In the genomic region with DNA sequence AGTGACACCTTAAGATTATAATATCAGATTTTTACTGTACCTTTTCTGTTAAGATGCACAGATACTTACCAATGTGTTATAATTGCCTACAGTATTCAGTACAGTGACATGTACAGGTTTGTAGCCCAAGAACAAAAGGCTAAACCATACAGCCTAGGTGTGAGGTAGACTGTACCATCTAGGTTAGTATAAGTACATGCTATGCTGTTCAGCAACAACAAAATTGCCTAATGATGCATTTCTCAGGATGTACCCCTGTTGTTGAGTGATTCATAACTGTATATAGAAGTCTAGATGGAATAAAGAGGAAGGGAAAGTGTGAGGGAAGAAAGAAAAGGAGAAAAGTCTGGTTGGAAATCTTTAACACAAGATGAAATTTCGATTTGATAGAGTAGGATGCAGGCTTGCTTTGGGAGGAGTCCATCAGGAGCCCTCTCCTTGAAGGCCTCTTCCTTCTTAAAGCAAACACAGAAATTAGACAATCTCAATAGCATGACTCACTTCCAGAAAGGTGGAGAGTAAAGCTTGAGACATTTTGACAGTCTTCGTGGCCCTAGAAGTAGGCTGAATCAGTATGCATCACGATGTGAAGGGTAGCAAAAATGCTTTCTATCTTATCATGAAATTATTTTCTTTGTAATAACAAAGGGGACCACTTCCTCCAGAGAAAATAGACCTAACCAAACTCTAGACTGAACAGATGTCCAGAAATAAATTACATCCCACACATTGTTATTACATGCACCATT, we compare ENCODE assay signal across 12 cellular contexts.
DNase-seq lines count a peak whose midpoint lies in the region; ATAC-seq and TF ChIP-seq lines count a peak whose summit lies in the region.
"Had no signal": no experiment of that assay in that cellular context is flagged by ENCODE, and none has a peak within 500 bp of the region (broad histone marks: within the 10 kb centered on the region; RNA-seq: fewer than 3 reads in every experiment).

No MANE protein-coding gene starts in this region.

- ATAC-seq in lower lobe of right lung: no peak

- no peaks in the 10 kb centered on the region for H3K79me2 ChIP-seq in KMS-11 (ENCODE audit: insufficient read depth, low read depth)

- no peaks in the 10 kb centered on the region for H3K9me3 ChIP-seq in lower lobe of right lung
- H3K9me3 ChIP-seq: left ventricle myocardium inferior had no signal

- 0 out of 2 replicates have a peak overlapping the region, but pooled peaks have one; percentile 19 for H3K27ac ChIP-seq in KMS-11
- H3K27ac ChIP-seq in lower lobe of right lung: no peak overlapping the region
- H3K27ac ChIP-seq: cardiac muscle cell, left ventricle myocardium inferior had no signal

- no peak overlapping the region for H3K4me3 ChIP-seq in KMS-11 (IDR thresholded peaks at IDR 0.05; ENCODE audit: insufficient read depth, low read depth, low read length)
- H3K4me3 ChIP-seq in cardiac fibroblast (replicated peaks in 1 of 2; ENCODE audit: low read depth in 2 of 2, low read length in 2 of 2): no peak overlapping the region
- H3K4me3 ChIP-seq in lower lobe of right lung: no peak overlapping the region
- H3K4me3 ChIP-seq: cardiac muscle cell, left ventricle myocardium inferior had no signal

- H3K27me3 ChIP-seq in KMS-11 (ENCODE audit: insufficient read depth, low read depth) (no peaks in the 10 kb centered on the region), lower lobe of right lung (ENCODE audit: low read depth) (no peaks in the 10 kb centered on the region)
- H3K27me3 ChIP-seq: cardiac muscle cell had no signal

- H3K4me1 ChIP-seq in KMS-11 (ENCODE audit: low read depth, poor library complexity, severe bottlenecking): peaks cover 62% of the 10 kb centered on the region
- H3K4me1 ChIP-seq in lower lobe of right lung: no peaks in the 10 kb centered on the region
- H3K4me1 ChIP-seq: left ventricle myocardium inferior had no signal

- H4K20me1 ChIP-seq in KMS-11 (ENCODE audit: insufficient read depth): no peaks in the 10 kb centered on the region

- no peak overlapping the region for H3K9ac ChIP-seq in KMS-11

- TF ChIP-seq CTCF in KMS-11 (conservative IDR thresholded peaks at IDR 0.05; ENCODE audit: low read depth, low read length) (no peak), cardiac fibroblast (IDR thresholded peaks at IDR 0.05; ENCODE audit: low read depth, low read length) (no peak), lower lobe of right lung (IDR thresholded peaks at IDR 0.05) (no peak)

- peak overlapping the region; percentile 88; the same call in 1 of the 2 replicates for H3K4me2 ChIP-seq in KMS-11

- no peaks in the 10 kb centered on the region for H3K36me3 ChIP-seq in KMS-11 (ENCODE audit: insufficient read depth)
- no peaks in the 10 kb centered on the region for H3K36me3 ChIP-seq in lower lobe of right lung
- H3K36me3 ChIP-seq: cardiac muscle cell, left ventricle myocardium inferior had no signal

- DNase-seq in NCI-H2227 (lab: John Stamatoyannopoulos, UW; ENCODE audit: unreplicated experiment) (peak; percentile 21), NCI-H2227 treated with DMSO at 0.1 percent for 48 hours (lab: John Stamatoyannopoulos, UW) (no peak), cardiac fibroblast (ENCODE audit: low read depth in 2 of 2) (peak; percentile 44 to 87), DMS114 treated with DMSO at 0.1 percent for 48 hours (lab: John Stamatoyannopoulos, UW; ENCODE audit: unreplicated experiment) (no peak), lower lobe of right lung (no peak), NCI-H526 (lab: John Stamatoyannopoulos, UW) (no peak), foreskin melanocyte (no peak)
- DNase-seq: activated CD8-positive, alpha-beta memory T cell treated with anti-CD3 and anti-CD28 coated beads, Interleukin-2, amount 50 U/mL, for 4 hours; left ventricle myocardium inferior; stimulated activated CD4-positive, alpha-beta T cell treated with anti-CD3 and anti-CD28 coated beads, Interleukin-4, amount 100 ng/mL, for 1 hour had no signal

- intact Hi-C loops in lower lobe of right lung (cut with DNase I): no loop called here

- H2AFZ ChIP-seq in KMS-11 (ENCODE audit: low read depth): peak overlapping the region; percentile 27; the same call in 1 of the 2 replicates

Comparison
In these comparisons a context has a peak if more than half of its experiments do, and no peak if none do; other contexts are left out.
1. DNase-seq: peak in NCI-H2227 (single experiment) and cardiac fibroblast (2 of 2); none in NCI-H2227 treated with DMSO at 0.1 percent for 48 hours (single experiment), DMS114 treated with DMSO at 0.1 percent for 48 hours (single experiment), lower lobe of right lung (single experiment), NCI-H526 (0 of 2) and foreskin melanocyte (single experiment).